23 cellular contexts compared by ENCODE assay signal in genomic region chr10:3737811-3738311, GRCh38. TPM values are rescaled to one million over a fixed set of nuclear protein-coding genes. Genes with fewer than 3 reads are reported as not detected.
DNase-seq lines count a peak whose midpoint lies in the region; ATAC-seq and TF ChIP-seq lines count a peak whose summit lies in the region.
"Had no signal": no experiment of that assay in that cellular context is flagged by ENCODE, and none has a peak within 500 bp of the region (broad histone marks: within the 10 kb centered on the region; RNA-seq: fewer than 3 reads in every experiment).

No MANE protein-coding gene starts in this region.

- no peaks in the 10 kb centered on the region for H3K9me3 Mint-ChIP-seq in activated CD8-positive, alpha-beta T cell treated with anti-CD3 and anti-CD28 coated beads, Interleukin-2, amount 10 ng/mL, durations not matched to agents 7 days and 5 days (ENCODE audit: insufficient read depth)
- no peaks in the 10 kb centered on the region for H3K9me3 Mint-ChIP-seq in activated CD8-positive, alpha-beta T cell treated with anti-CD3 and anti-CD28 coated beads for 36 hours
- H3K9me3 Mint-ChIP-seq in osteocyte (ENCODE audit: unreplicated experiment): no peaks in the 10 kb centered on the region
- H3K9me3 Mint-ChIP-seq: CD4-positive, alpha-beta T cell had no signal

- peaks cover 22% of the 10 kb centered on the region for H3K4me1 Mint-ChIP-seq in activated CD8-positive, alpha-beta T cell treated with anti-CD3 and anti-CD28 coated beads, Interleukin-2, amount 10 ng/mL, durations not matched to agents 7 days and 5 days (ENCODE audit: low read depth)
- peaks cover 27% of the 10 kb centered on the region for H3K4me1 Mint-ChIP-seq in activated CD8-positive, alpha-beta T cell treated with anti-CD3 and anti-CD28 coated beads for 36 hours (ENCODE audit: low read depth)
- no peaks in the 10 kb centered on the region for H3K4me1 Mint-ChIP-seq in osteocyte (ENCODE audit: unreplicated experiment)

- POLR2A ChIA-PET in activated CD8-positive, alpha-beta T cell treated with anti-CD3 and anti-CD28 coated beads, Interleukin-2, amount 10 ng/mL, durations not matched to agents 7 days and 5 days (lab: Charles Lee): interaction anchor here (1.2 kb wide), 1 partner anchor 47 kb away, joined by 4 read pairs; the partner anchor contains the start of gene KLF6
- POLR2A ChIA-PET in activated CD8-positive, alpha-beta T cell treated with anti-CD3 and anti-CD28 coated beads for 36 hours (lab: Charles Lee): no interaction called here
- POLR2A ChIA-PET in Panc1 (lab: Charles Lee): no interaction called here

- intact Hi-C loops in activated CD8-positive, alpha-beta T cell treated with anti-CD3 and anti-CD28 coated beads for 36 hours (cut with micrococcal nuclease): no loop called here
- intact Hi-C loops in Panc1 (cut with micrococcal nuclease; ENCODE audit: unreplicated experiment) (no loop called here), tibial artery (cut with DNase I; ENCODE audit: low total_unique reads) (no loop called here)

- CTCF ChIA-PET in activated CD8-positive, alpha-beta T cell treated with anti-CD3 and anti-CD28 coated beads, Interleukin-2, amount 10 ng/mL, durations not matched to agents 7 days and 5 days (lab: Charles Lee): interaction anchor here (0.7 kb wide), 1 partner anchor 506 kb away, joined by 3 read pairs; no protein-coding TSS in a partner anchor
- CTCF ChIA-PET in activated CD8-positive, alpha-beta T cell treated with anti-CD3 and anti-CD28 coated beads for 36 hours (lab: Charles Lee): no interaction called here
- CTCF ChIA-PET in Panc1 (lab: Charles Lee): no interaction called here

- DNase-seq in activated CD8-positive, alpha-beta T cell treated with anti-CD3 and anti-CD28 coated beads, Interleukin-2, amount 10 ng/mL, durations not matched to agents 7 days and 5 days: peak; percentile 5
- DNase-seq in activated CD8-positive, alpha-beta T cell treated with anti-CD3 and anti-CD28 coated beads for 36 hours: no peak
- DNase-seq in Panc1 (ENCODE audit: low read depth, low spot score) (no peak), ecto neural progenitor cell (ENCODE audit: low spot score) (peak; percentile 18), osteocyte (ENCODE audit: extremely low spot score, unreplicated experiment) (peak; percentile 10), tibial artery (no peak)
- DNase-seq: 8988T; BE2C; CD4-positive, alpha-beta T cell; DMS53; EL; GOT3; IMR-90; Karpas-422; NCI-H1048; NCI-H1436; NCI-H2029; NCI-H2171; SHP77 had no signal

- no peaks in the 10 kb centered on the region; the same call in 1 of the 2 replicates for H3K9me3 ChIP-seq in Panc1 (ENCODE audit: control insufficient read depth, insufficient read depth, low read depth, low read length)
- H3K9me3 ChIP-seq in tibial artery: no peaks in the 10 kb centered on the region
- H3K9me3 ChIP-seq: BE2C had no signal

- H3K27me3 ChIP-seq in Panc1 (ENCODE audit: control insufficient read depth, insufficient read depth, low read length): no peaks in the 10 kb centered on the region
- no peaks in the 10 kb centered on the region for H3K27me3 ChIP-seq in tibial artery
- H3K27me3 ChIP-seq: BE2C had no signal

- in situ Hi-C loops in Panc1 (cut with HindIII; ENCODE audit: low pct_unique_long_range_greater_than_20kb, low sequenced_read_pairs): no loop called here

- H3K4me1 ChIP-seq in Panc1 (ENCODE audit: control insufficient read depth, insufficient read depth, low read length) (peaks cover 6% of the 10 kb centered on the region; the same call in 1 of the 2 replicates), tibial artery (peaks cover 0 to 3% (median 0%) of the 10 kb centered on the region in 4 donors)
- H3K4me1 ChIP-seq: BE2C had no signal

- H3K4me3 ChIP-seq in Panc1 (ENCODE audit: low read depth in 2 of 2, low read length in 2 of 2): no peak overlapping the region
- no peak overlapping the region for H3K4me3 ChIP-seq in tibial artery
- H3K4me3 ChIP-seq: SK-N-MC had no signal

- H3K27ac ChIP-seq in Panc1 (ENCODE audit: low read length) (peak overlapping the region; percentile 51; the same call in 1 of the 2 replicates), tibial artery (no peak overlapping the region)
- H3K27ac ChIP-seq: HL-60, SK-N-MC had no signal

- H3K27ac Mint-ChIP-seq in activated CD8-positive, alpha-beta T cell treated with anti-CD3 and anti-CD28 coated beads, Interleukin-2, amount 10 ng/mL, durations not matched to agents 7 days and 5 days: no peak overlapping the region
- no peak overlapping the region for H3K27ac Mint-ChIP-seq in activated CD8-positive, alpha-beta T cell treated with anti-CD3 and anti-CD28 coated beads for 36 hours
- H3K27ac Mint-ChIP-seq in osteocyte (ENCODE audit: unreplicated experiment): no peak overlapping the region
- H3K27ac Mint-ChIP-seq: CD4-positive, alpha-beta T cell had no signal

- no peaks in the 10 kb centered on the region for H3K36me3 ChIP-seq in Panc1 (ENCODE audit: control insufficient read depth, insufficient read depth, low read length)
- no peaks in the 10 kb centered on the region for H3K36me3 ChIP-seq in tibial artery
- H3K36me3 ChIP-seq: BE2C had no signal

- H3K36me3 Mint-ChIP-seq in activated CD8-positive, alpha-beta T cell treated with anti-CD3 and anti-CD28 coated beads, Interleukin-2, amount 10 ng/mL, durations not matched to agents 7 days and 5 days (ENCODE audit: low read depth): no peaks in the 10 kb centered on the region
- H3K36me3 Mint-ChIP-seq in activated CD8-positive, alpha-beta T cell treated with anti-CD3 and anti-CD28 coated beads for 36 hours (ENCODE audit: low read depth): no peaks in the 10 kb centered on the region
- H3K36me3 Mint-ChIP-seq in osteocyte (ENCODE audit: unreplicated experiment): no peaks in the 10 kb centered on the region

- H3K4me3 Mint-ChIP-seq in activated CD8-positive, alpha-beta T cell treated with anti-CD3 and anti-CD28 coated beads, Interleukin-2, amount 10 ng/mL, durations not matched to agents 7 days and 5 days: no peak overlapping the region
- no peak overlapping the region for H3K4me3 Mint-ChIP-seq in activated CD8-positive, alpha-beta T cell treated with anti-CD3 and anti-CD28 coated beads for 36 hours
- no peak overlapping the region for H3K4me3 Mint-ChIP-seq in osteocyte (ENCODE audit: unreplicated experiment)
- H3K4me3 Mint-ChIP-seq: CD4-positive, alpha-beta T cell had no signal

- no peaks in the 10 kb centered on the region for H3K27me3 Mint-ChIP-seq in activated CD8-positive, alpha-beta T cell treated with anti-CD3 and anti-CD28 coated beads, Interleukin-2, amount 10 ng/mL, durations not matched to agents 7 days and 5 days (ENCODE audit: low read depth)
- no peaks in the 10 kb centered on the region for H3K27me3 Mint-ChIP-seq in activated CD8-positive, alpha-beta T cell treated with anti-CD3 and anti-CD28 coated beads for 36 hours
- no peaks in the 10 kb centered on the region for H3K27me3 Mint-ChIP-seq in osteocyte (ENCODE audit: unreplicated experiment)
- H3K27me3 Mint-ChIP-seq: CD4-positive, alpha-beta T cell had no signal

- ATAC-seq in activated CD8-positive, alpha-beta T cell treated with anti-CD3 and anti-CD28 coated beads, Interleukin-2, amount 10 ng/mL, durations not matched to agents 7 days and 5 days: no peak
- no peak for ATAC-seq in activated CD8-positive, alpha-beta T cell treated with anti-CD3 and anti-CD28 coated beads for 36 hours
- no peak for ATAC-seq in Panc1
- ATAC-seq in HG03095 (IDR thresholded peaks at IDR 0.05; ENCODE audit: unreplicated experiment): no peak
- ATAC-seq in HG02678 (IDR thresholded peaks at IDR 0.05; ENCODE audit: unreplicated experiment): no peak

- no TSS peak for BruUV-seq in Panc1 (replicated peaks; lab: Mats Ljungman, UMichigan)

- TF ChIP-seq CTCF in activated CD8-positive, alpha-beta T cell treated with anti-CD3 and anti-CD28 coated beads for 36 hours (IDR thresholded peaks at IDR 0.05): no peak
- TF ChIP-seq CTCF in Panc1 (IDR thresholded peaks at IDR 0.05) (no peak), osteocyte (IDR thresholded peaks at IDR 0.05) (no peak), tibial artery (IDR thresholded peaks at IDR 0.05) (no peak)

RNA-seq across cellular contexts. Expression of gene KLF6, which starts 47.1 kb away (rescaled TPM):
- 100 to 1,000 TPM; 208 to 215 TPM for total RNA-seq in activated CD8-positive, alpha-beta T cell treated with anti-CD3 and anti-CD28 coated beads, Interleukin-2, amount 10 ng/mL, durations not matched to agents 7 days and 5 days
- total RNA-seq in activated CD8-positive, alpha-beta T cell treated with anti-CD3 and anti-CD28 coated beads for 36 hours: 100 to 1,000 TPM; 116 to 120 TPM
- 177 TPM for total RNA-seq in Panc1 (2021; ENCODE audit: unreplicated experiment)
- 108 TPM for polyA plus RNA-seq in Panc1 (2012; ENCODE audit: insufficient read length)
- total RNA-seq in osteocyte: 263 and 341 TPM in 2 replicates

Comparison
In these comparisons a context has a peak if more than half of its experiments do, and no peak if none do; other contexts are left out.
1. DNase-seq: peak in activated CD8-positive, alpha-beta T cell treated with anti-CD3 and anti-CD28 coated beads, Interleukin-2, amount 10 ng/mL, durations not matched to agents 7 days and 5 days (single experiment), ecto neural progenitor cell (single experiment) and osteocyte (single experiment); none in activated CD8-positive, alpha-beta T cell treated with anti-CD3 and anti-CD28 coated beads for 36 hours (single experiment), Panc1 (single experiment) and tibial artery (0 of 2).